In genomic region chr16:4768549-4769305, GRCh38 we compare ENCODE assay signal across 9 cellular contexts. TPM values are rescaled to one million over a fixed set of nuclear protein-coding genes. Genes with fewer than 3 reads are reported as not detected.
A peak's percentile ranks its signal among the peaks of the same experiment; 100 is the strongest.
DNase-seq lines count a peak whose midpoint lies in the region; ATAC-seq lines count a peak whose summit lies in the region.
"Had no signal": no experiment of that assay in that cellular context is flagged by ENCODE, and none has a peak within 500 bp of the region (broad histone marks: within the 10 kb centered on the region; RNA-seq: fewer than 3 reads in every experiment).

No MANE protein-coding gene starts in this region.

- H3K36me3 Mint-ChIP-seq in dendritic cell treated with granulocyte-macrophage colony-stimulating factor and Interleukin-4, amounts not matched to agents 40 ng/mL and 50 ng/mL, for 4 days (ENCODE audit: low read depth) = peaks cover 25% of the 10 kb centered on the region

- DNase-seq in AG20443 (ENCODE audit: low spot score) (peak; percentile 98), NCI-H524 (lab: John Stamatoyannopoulos, UW) (peak; percentile 97), left lobe of liver (ENCODE audit: low spot score) (peak; percentile 99)
- DNase-seq in activated CD4-positive, alpha-beta T cell treated with anti-CD3 and anti-CD28 coated beads, Interleukin-2, amount 50 U/mL, for 1 hour = peak; percentile 73
- peak; percentile 92 for DNase-seq in stimulated activated CD4-positive, alpha-beta T cell treated with anti-CD3 and anti-CD28 coated beads, Interleukin-1b, Interleukin-23, amount 100 ng/mL, for 48 hours

- ATAC-seq in GM19035 (IDR thresholded peaks at IDR 0.05; ENCODE audit: unreplicated experiment) (peak; percentile 57), HG03378 (IDR thresholded peaks at IDR 0.05; ENCODE audit: unreplicated experiment) (peak; percentile 48), left lobe of liver (peak; percentile 90)

- peak overlapping the region; percentile 89 for H3K4me3 Mint-ChIP-seq in dendritic cell treated with granulocyte-macrophage colony-stimulating factor and Interleukin-4, amounts not matched to agents 40 ng/mL and 50 ng/mL, for 4 days

- intact Hi-C loops in dendritic cell treated with granulocyte-macrophage colony-stimulating factor and Interleukin-4, amounts not matched to agents 40 ng/mL and 50 ng/mL, for 4 days (cut with micrococcal nuclease) = loop anchor here (1.0 to 5.0 kb wide), 3 partner anchors 34 to 189 kb away; partner anchors contain the start of genes ANKS3, DNAAF8 and SEC14L5

- H3K9me3 Mint-ChIP-seq in dendritic cell treated with granulocyte-macrophage colony-stimulating factor and Interleukin-4, amounts not matched to agents 40 ng/mL and 50 ng/mL, for 4 days = no peaks in the 10 kb centered on the region

- H3K27me3 Mint-ChIP-seq in dendritic cell treated with granulocyte-macrophage colony-stimulating factor and Interleukin-4, amounts not matched to agents 40 ng/mL and 50 ng/mL, for 4 days = no peaks in the 10 kb centered on the region

- H3K27ac Mint-ChIP-seq in dendritic cell treated with granulocyte-macrophage colony-stimulating factor and Interleukin-4, amounts not matched to agents 40 ng/mL and 50 ng/mL, for 4 days = peak overlapping the region; percentile 90

- H3K4me1 Mint-ChIP-seq in dendritic cell treated with granulocyte-macrophage colony-stimulating factor and Interleukin-4, amounts not matched to agents 40 ng/mL and 50 ng/mL, for 4 days (ENCODE audit: low read depth) = peaks cover 44% of the 10 kb centered on the region

RNA-seq across cellular contexts. Expression of gene ZNF500, which starts 1.8 kb away (rescaled TPM):
- total RNA-seq in left lobe of liver = 9.5 TPM

RNA-seq across cellular contexts. Expression of gene SEPTIN12, which starts 19.4 kb away (rescaled TPM):
- not detected for total RNA-seq in left lobe of liver
- total RNA-seq: T-helper 1 cell treated with Interleukin-12 subunit alpha and Interleukin-12 subunit beta and Interleukin-4 antibody, amounts not matched to agents 30 ng/mL and 1 ng/mL, for 36 hours had no signal

RNA-seq across cellular contexts. Expression of gene SMIM22, which starts 26.4 kb away (rescaled TPM):
- total RNA-seq in left lobe of liver = 0.60 TPM
- total RNA-seq: T-helper 1 cell treated with Interleukin-12 subunit alpha and Interleukin-12 subunit beta and Interleukin-4 antibody, amounts not matched to agents 30 ng/mL and 1 ng/mL, for 36 hours had no signal

RNA-seq across cellular contexts. Expression of gene ROGDI, which starts 33.7 kb away (rescaled TPM):
- 21.5 TPM for total RNA-seq in left lobe of liver

RNA-seq across cellular contexts. Expression of gene DNAAF8, which starts 34.4 kb away (rescaled TPM):
- 0.45 TPM for total RNA-seq in left lobe of liver
- total RNA-seq: T-helper 1 cell treated with Interleukin-12 subunit alpha and Interleukin-12 subunit beta and Interleukin-4 antibody, amounts not matched to agents 30 ng/mL and 1 ng/mL, for 36 hours had no signal

Comparison
In these comparisons a context has a peak if more than half of its experiments do, and no peak if none do; other contexts are left out.
1. Peak in every context shown above with its lines: DNase-seq and ATAC-seq.